8 cellular contexts compared by ENCODE assay signal in genomic region chr22:23070418-23071162, GRCh38. TPM values are rescaled to one million over a fixed set of nuclear protein-coding genes. Genes with fewer than 3 reads are reported as not detected.
A peak's percentile ranks its signal among the peaks of the same experiment; 100 is the strongest.
DNase-seq lines count a peak whose midpoint lies in the region; ATAC-seq and TF ChIP-seq lines count a peak whose summit lies in the region.

Gene GNAZ, plus strand, starts transcription at chr22:23070519. Its CDS starts 25,177 bp downstream, at chr22:23095696.

- peaks cover 41% of the 10 kb centered on the region for H3K27me3 Mint-ChIP-seq in activated CD8-positive, alpha-beta memory T cell treated with anti-CD3 and anti-CD28 coated beads, Interleukin-2, amount 10 ng/mL, durations not matched to agents 7 days and 5 days

- H3K4me3 ChIP-seq in HL-60 (replicated peaks; ENCODE audit: insufficient read depth, low read length) (peak within 1 kb of the TSS; percentile 48), fibroblast of the aortic adventitia (ENCODE audit: low read depth, low read length) (peak within 1 kb of the TSS; percentile 68), neural cell (ENCODE audit: low read length) (peak within 1 kb of the TSS; percentile 91)

- no peak for TF ChIP-seq EP300 in neural cell (conservative IDR thresholded peaks at IDR 0.05; ENCODE audit: poor library complexity, severe bottlenecking)

- peaks cover 35% of the 10 kb centered on the region for H3K27me3 ChIP-seq in HL-60 (ENCODE audit: insufficient read depth, poor library complexity, severe bottlenecking)
- H3K27me3 ChIP-seq in neural cell (ENCODE audit: insufficient read depth, low read depth, low read length) = no peaks in the 10 kb centered on the region

- no peaks in the 10 kb centered on the region for H3K36me3 ChIP-seq in neural cell (ENCODE audit: insufficient read depth, low read length)

- H3K9ac ChIP-seq in neural cell (ENCODE audit: low read length) = peak within 1 kb of the TSS; percentile 96

- peak within 1 kb of the TSS; percentile 57 for H3K4me3 Mint-ChIP-seq in activated CD8-positive, alpha-beta memory T cell treated with anti-CD3 and anti-CD28 coated beads, Interleukin-2, amount 10 ng/mL, durations not matched to agents 7 days and 5 days

- TF ChIP-seq CTCF in HL-60 (IDR thresholded peaks at IDR 0.05; ENCODE audit: insufficient read depth, low read length) = no peak
- no peak for TF ChIP-seq CTCF in fibroblast of the aortic adventitia (IDR thresholded peaks at IDR 0.05; ENCODE audit: insufficient read depth, low read length)
- no peak for TF ChIP-seq CTCF in neural cell (IDR thresholded peaks at IDR 0.05; ENCODE audit: poor library complexity, severe bottlenecking)

- H2AFZ ChIP-seq in neural cell (ENCODE audit: low read depth, low read length) = peak within 1 kb of the TSS; percentile 45

- no peaks in the 10 kb centered on the region for H4K20me1 ChIP-seq in neural cell (ENCODE audit: insufficient read depth)

- H3K27ac ChIP-seq in HL-60 (replicated peaks) (no peak within 1 kb of the TSS), neural cell (ENCODE audit: low read length) (peak within 1 kb of the TSS; percentile 83)

- peak; percentile 39 for DNase-seq in activated T-cell treated with anti-CD3 and anti-CD28 coated beads, Interleukin-2, amount 50 U/mL, for 1 hour
- DNase-seq in activated T-cell treated with anti-CD3 and anti-CD28 coated beads for 4 hours = no peak
- DNase-seq in HL-60 (ENCODE audit: low read depth in 1 of 2, low spot score in 1 of 2) = no peak
- no peak for DNase-seq in activated CD8-positive, alpha-beta memory T cell treated with anti-CD3 and anti-CD28 coated beads, Interleukin-2, amount 10 ng/mL, durations not matched to agents 7 days and 5 days
- DNase-seq in fibroblast of the aortic adventitia (ENCODE audit: low read depth) = no peak
- DNase-seq in NCI-H2081 treated with DMSO at 0.1 percent for 48 hours (lab: John Stamatoyannopoulos, UW) = no peak
- DNase-seq in MV-4-11 (lab: John Stamatoyannopoulos, UW) = no peak

- CTCF ChIA-PET in activated CD8-positive, alpha-beta memory T cell treated with anti-CD3 and anti-CD28 coated beads, Interleukin-2, amount 10 ng/mL, durations not matched to agents 7 days and 5 days (lab: Charles Lee) = interaction anchor here (0.8 to 1.9 kb wide), 6 partner anchors 14 to 114 kb away, joined by 3 to 4 read pairs (median 3); no protein-coding TSS in a partner anchor

- H3K27ac Mint-ChIP-seq in activated CD8-positive, alpha-beta memory T cell treated with anti-CD3 and anti-CD28 coated beads, Interleukin-2, amount 10 ng/mL, durations not matched to agents 7 days and 5 days = no peak within 1 kb of the TSS

- peak within 1 kb of the TSS; percentile 97 for H3K4me2 ChIP-seq in neural cell (ENCODE audit: low read length)

- no peaks in the 10 kb centered on the region for H3K36me3 Mint-ChIP-seq in activated CD8-positive, alpha-beta memory T cell treated with anti-CD3 and anti-CD28 coated beads, Interleukin-2, amount 10 ng/mL, durations not matched to agents 7 days and 5 days

- TF ChIP-seq RAD21 in neural cell (conservative IDR thresholded peaks at IDR 0.05) = peak; percentile 19

- H3K9me2 ChIP-seq in neural cell (ENCODE audit: insufficient read depth, low read length) = no peaks in the 10 kb centered on the region

- peak; percentile 58 for ATAC-seq in activated CD8-positive, alpha-beta memory T cell treated with anti-CD3 and anti-CD28 coated beads, Interleukin-2, amount 10 ng/mL, durations not matched to agents 7 days and 5 days

- H3K79me2 ChIP-seq in neural cell (replicated peaks; ENCODE audit: insufficient read depth, low read length) = peaks cover 50% of the 10 kb centered on the region

- H3K9me3 ChIP-seq in neural cell (ENCODE audit: low read length) = no peaks in the 10 kb centered on the region

- H3K9me3 Mint-ChIP-seq in activated CD8-positive, alpha-beta memory T cell treated with anti-CD3 and anti-CD28 coated beads, Interleukin-2, amount 10 ng/mL, durations not matched to agents 7 days and 5 days (ENCODE audit: low read depth) = no peaks in the 10 kb centered on the region

- no peaks in the 10 kb centered on the region for H3F3A ChIP-seq in neural cell (ENCODE audit: insufficient read depth, low read length, poor library complexity, severe bottlenecking)

- peaks cover 6% of the 10 kb centered on the region for H3K4me1 Mint-ChIP-seq in activated CD8-positive, alpha-beta memory T cell treated with anti-CD3 and anti-CD28 coated beads, Interleukin-2, amount 10 ng/mL, durations not matched to agents 7 days and 5 days

TF ChIP-seq in neural cell, 6 proteins besides CTCF, POLR2A, EP300 and RAD21:
- no peak for TF ChIP-seq EZH2 (IDR thresholded peaks at IDR 0.05; ENCODE audit: borderline replicate concordance, insufficient read depth, low read length, poor library complexity, severe bottlenecking)
- TF ChIP-seq MXI1 (conservative IDR thresholded peaks at IDR 0.05; ENCODE audit: poor library complexity, severe bottlenecking) = peak; percentile 26
- TF ChIP-seq POLR2AphosphoS5 (IDR thresholded peaks at IDR 0.05) = no peak
- peak; percentile 52 for TF ChIP-seq REST (IDR thresholded peaks at IDR 0.05; ENCODE audit: borderline replicate concordance)
- TF ChIP-seq SMC3 (conservative IDR thresholded peaks at IDR 0.05; ENCODE audit: poor library complexity) = no peak
- no peak for TF ChIP-seq TAF1 (IDR thresholded peaks at IDR 0.05; ENCODE audit: low read depth)
TF ChIP-seq in neural cell: peak in this region for 2.

RNA-seq across cellular contexts. Expression of gene GNAZ, which starts in this region (rescaled TPM):
- total RNA-seq in activated CD8-positive, alpha-beta memory T cell treated with anti-CD3 and anti-CD28 coated beads, Interleukin-2, amount 10 ng/mL, durations not matched to agents 7 days and 5 days = under 1 TPM in 1 of 2 experiments, not detected in 1; 0.12 TPM
- total RNA-seq in fibroblast of the aortic adventitia (ENCODE audit: low replicate concordance) = 1.3 and 3.1 TPM in 2 replicates
- 52.0 and 63.2 TPM in 2 replicates for polyA plus RNA-seq in neural cell
- polyA minus RNA-seq in neural cell = 89.3 and 95.4 TPM in 2 replicates

Comparison
In these comparisons a context has a peak if more than half of its experiments do, and no peak if none do; other contexts are left out.
1. Peak in ATAC-seq in activated CD8-positive, alpha-beta memory T cell treated with anti-CD3 and anti-CD28 coated beads, Interleukin-2, amount 10 ng/mL, durations not matched to agents 7 days and 5 days; RNA of the gene not detected or under 1 TPM.